Comparison of ENCODE assay signal across 8 cellular contexts in genomic region chr5:138469540-138470321, GRCh38. TPM values are rescaled to one million over a fixed set of nuclear protein-coding genes. Genes with fewer than 3 reads are reported as not detected.
DNase-seq lines count a peak whose midpoint lies in the region; ATAC-seq and TF ChIP-seq lines count a peak whose summit lies in the region.

No MANE protein-coding gene starts in this region.

- TF ChIP-seq CTCF in epithelial cell of proximal tubule (conservative IDR thresholded peaks at IDR 0.05; ENCODE audit: low read depth, low read length) (no peak), GM10248 (IDR thresholded peaks at IDR 0.05; ENCODE audit: control extremely low read depth, extremely low read depth, low read depth, missing control alignments) (no peak)

- no peak for ATAC-seq in HG02759 (IDR thresholded peaks at IDR 0.05; ENCODE audit: unreplicated experiment)

- POLR2A ChIA-PET in GM10248 (lab: Yijun Ruan, JAX) = interaction anchor here (0.6 kb wide), 1 partner anchor 9 kb away, joined by 4 read pairs; no protein-coding TSS in a partner anchor

- CTCF ChIA-PET in GM10248 (lab: Yijun Ruan, JAX) = interaction anchor here (0.8 to 9.3 kb wide), 4 partner anchors 9 to 34 kb away, joined by 3 to 42 read pairs (median 3); no protein-coding TSS in a partner anchor

- DNase-seq in EL (peak; percentile 83), OCI-M2 (lab: John Stamatoyannopoulos, UW; ENCODE audit: unreplicated experiment) (peak; percentile 58), epithelial cell of proximal tubule (ENCODE audit: low read depth) (peak; percentile 74), skeletal muscle cell (ENCODE audit: low read depth) (peak; percentile 80), GM10248 (ENCODE audit: extremely low spot score) (no peak), ureter (ENCODE audit: low spot score) (no peak), DMS114 treated with DMSO at 0.1 percent for 48 hours (lab: John Stamatoyannopoulos, UW; ENCODE audit: unreplicated experiment) (no peak)

- H3K4me3 ChIP-seq in epithelial cell of proximal tubule (ENCODE audit: low read depth, low read length) (no peak overlapping the region), skeletal muscle cell (ENCODE audit: low read depth, low read length) (no peak overlapping the region)

RNA-seq across cellular contexts. Expression of gene EGR1, which starts 4.5 kb away (rescaled TPM):
- total RNA-seq in epithelial cell of proximal tubule (2.2 and 6.7 TPM in 2 replicates), ureter (41.6 TPM)

RNA-seq across cellular contexts. Expression of gene REEP2, which starts 30.9 kb away (rescaled TPM):
- total RNA-seq in epithelial cell of proximal tubule (9.9 and 30.6 TPM in 2 replicates), ureter (7.0 TPM)

Comparison
In these comparisons a context has a peak if more than half of its experiments do, and no peak if none do; other contexts are left out.
1. DNase-seq: peak in EL (single experiment), OCI-M2 (single experiment), epithelial cell of proximal tubule (single experiment) and skeletal muscle cell (single experiment); none in GM10248 (single experiment), ureter (single experiment) and DMS114 treated with DMSO at 0.1 percent for 48 hours (single experiment).